ENCODE assay signal across 8 cellular contexts in the genomic region with DNA sequence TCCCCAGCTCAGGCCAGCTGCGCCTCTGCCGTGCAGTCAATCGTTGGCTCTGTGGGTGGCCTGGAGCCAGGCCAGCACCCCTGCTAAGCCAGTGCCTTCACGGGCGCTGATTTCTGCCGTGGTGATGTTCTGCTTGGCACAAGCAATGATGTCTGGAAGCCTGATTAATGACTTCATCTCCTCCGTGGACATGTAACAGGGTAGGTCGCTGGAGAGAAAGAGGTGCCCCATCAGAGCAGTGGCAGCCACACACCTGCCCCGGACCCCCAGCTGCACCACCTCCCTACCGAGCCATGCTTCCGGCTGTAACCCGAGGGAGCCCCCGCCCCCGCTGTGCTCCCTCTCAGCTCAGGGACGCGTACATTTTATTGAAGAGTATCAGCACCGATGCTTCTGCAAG. TPM values are rescaled to one million over a fixed set of nuclear protein-coding genes. Genes with fewer than 3 reads are reported as not detected.
DNase-seq lines count a peak whose midpoint lies in the region; ATAC-seq and TF ChIP-seq lines count a peak whose summit lies in the region.

No MANE protein-coding gene starts in this region.

- BruUV-seq in IMR-90 (replicated peaks; lab: Mats Ljungman, UMichigan): TSS peak; percentile 85

- no peak for TF ChIP-seq CTCF in IMR-90 (conservative IDR thresholded peaks at IDR 0.05; ENCODE audit: low read depth, low read length)
- no peak for TF ChIP-seq CTCF in activated B cell treated with CpG ODN at 0.5 μM for 24 hours (IDR thresholded peaks at IDR 0.05)

- H3K4me3 ChIP-seq in CD4-positive, CD25-positive, alpha-beta regulatory T cell (ENCODE audit: low read depth, low read length): no peak overlapping the region
- H3K4me3 ChIP-seq in IMR-90 (ENCODE audit: insufficient read depth, low read depth, low read length) (no peak overlapping the region), mesenchymal stem cell (ENCODE audit: insufficient read depth in 1 of 2, low read depth in 1 of 2, low read length in 2 of 2) (peak overlapping the region in 1 of 2 experiments; percentile 89)

- TF ChIP-seq POLR2A in IMR-90 (IDR thresholded peaks at IDR 0.05; ENCODE audit: low read depth, low read length): no peak

- no peak overlapping the region for H3K56ac ChIP-seq in IMR-90 (ENCODE audit: extremely low read depth, insufficient read depth, low read length)

- DNase-seq in CD4-positive, CD25-positive, alpha-beta regulatory T cell: no peak
- DNase-seq in IMR-90 (no peak), activated B cell treated with CpG ODN at 0.5 μM for 24 hours (no peak), mesenchymal stem cell (no peak), SKM-1 (lab: John Stamatoyannopoulos, UW; ENCODE audit: unreplicated experiment) (no peak), NCI-H748 (lab: John Stamatoyannopoulos, UW; ENCODE audit: unreplicated experiment) (no peak)
- no peak for DNase-seq in activated CD8-positive, alpha-beta memory T cell treated with anti-CD3 and anti-CD28 coated beads for 24 hours

- H2BK20ac ChIP-seq in IMR-90 (ENCODE audit: low read depth, low read length): no peak overlapping the region

- H3K9ac ChIP-seq in IMR-90 (ENCODE audit: low read depth, low read length) (no peak overlapping the region), mesenchymal stem cell (ENCODE audit: low read length) (peak overlapping the region; percentile 92)

- no peak overlapping the region for H3K27ac Mint-ChIP-seq in CD4-positive, CD25-positive, alpha-beta regulatory T cell
- no peak overlapping the region for H3K27ac Mint-ChIP-seq in activated B cell treated with CpG ODN at 0.5 μM for 24 hours

- no peak overlapping the region for H2BK15ac ChIP-seq in IMR-90 (ENCODE audit: low read depth, low read length)
- H2BK15ac ChIP-seq in mesenchymal stem cell (ENCODE audit: low read depth, poor library complexity, severe bottlenecking): no peak overlapping the region

- no peak overlapping the region for H3K27ac ChIP-seq in CD4-positive, CD25-positive, alpha-beta regulatory T cell (ENCODE audit: insufficient read depth, low read length, poor library complexity, severe bottlenecking)
- H3K27ac ChIP-seq in IMR-90 (ENCODE audit: insufficient read depth, low read length): no peak overlapping the region
- H3K27ac ChIP-seq in mesenchymal stem cell (ENCODE audit: low read length, poor library complexity, severe bottlenecking): peak overlapping the region; percentile 85

- in situ Hi-C loops in IMR-90 (cut with MboI; ENCODE audit: low sequenced_read_pairs): no loop called here

- peak overlapping the region; percentile 33 for H2AK9ac ChIP-seq in IMR-90 (replicated peaks; ENCODE audit: low read depth, low read length, poor library complexity)

- no peak overlapping the region for H4K5ac ChIP-seq in IMR-90 (ENCODE audit: low read depth, low read length)

- H4K8ac ChIP-seq in IMR-90 (ENCODE audit: low read depth in 2 of 2, low read length in 2 of 2) (no peak overlapping the region), mesenchymal stem cell (ENCODE audit: low read length) (no peak overlapping the region)

- no peaks in the 10 kb centered on the region for H3K27me3 ChIP-seq in CD4-positive, CD25-positive, alpha-beta regulatory T cell (ENCODE audit: control insufficient read depth, insufficient read depth, low read length)
- H3K27me3 ChIP-seq in IMR-90 (ENCODE audit: control insufficient read depth, insufficient read depth, low read length): no peaks in the 10 kb centered on the region
- H3K27me3 ChIP-seq in mesenchymal stem cell (ENCODE audit: control insufficient read depth in 1 of 2, insufficient read depth in 1 of 2, low read length in 2 of 2): no peaks in the 10 kb centered on the region

- H2BK12ac ChIP-seq in mesenchymal stem cell (ENCODE audit: low read length in 2 of 2): no peak overlapping the region

- no peaks in the 10 kb centered on the region for H3K27me3 Mint-ChIP-seq in CD4-positive, CD25-positive, alpha-beta regulatory T cell
- no peaks in the 10 kb centered on the region for H3K27me3 Mint-ChIP-seq in activated B cell treated with CpG ODN at 0.5 μM for 24 hours

- no peak overlapping the region for H3K4me2 ChIP-seq in IMR-90 (ENCODE audit: low read depth, low read length)
- H3K4me2 ChIP-seq in mesenchymal stem cell (ENCODE audit: low read length, poor library complexity, severe bottlenecking): peak overlapping the region; percentile 29

- no peaks in the 10 kb centered on the region for H3K9me3 Mint-ChIP-seq in CD4-positive, CD25-positive, alpha-beta regulatory T cell
- no peaks in the 10 kb centered on the region for H3K9me3 Mint-ChIP-seq in activated B cell treated with CpG ODN at 0.5 μM for 24 hours

- dilution Hi-C loops in IMR-90 (cut with HindIII; ENCODE audit: low sequenced_read_pairs, unreplicated experiment): no loop called here

- H4K20me1 ChIP-seq in IMR-90 (ENCODE audit: insufficient read depth, low read length): peaks cover 28% of the 10 kb centered on the region

- POLR2A ChIA-PET in IMR-90 (lab: Charles Lee; ENCODE audit: unreplicated experiment) (no interaction called here), activated B cell treated with CpG ODN at 0.5 μM for 24 hours (lab: Charles Lee) (interaction anchor here (3.1 kb wide), 1 partner anchor 16 kb away, joined by 26 read pairs; the partner anchor contains the start of genes CCDC137 and OXLD1)

- ATAC-seq in CD4-positive, CD25-positive, alpha-beta regulatory T cell (ENCODE audit: low read depth in 2 of 2): no peak
- ATAC-seq in IMR-90 (ENCODE audit: low read depth): no peak
- no peak for ATAC-seq in activated B cell treated with CpG ODN at 0.5 μM for 24 hours (ENCODE audit: low read depth)
- ATAC-seq in GM18519 (IDR thresholded peaks at IDR 0.05; ENCODE audit: low FRiP score, unreplicated experiment): no peak

- intact Hi-C loops in IMR-90 (cut with micrococcal nuclease) (no loop called here), activated B cell treated with CpG ODN at 0.5 μM for 24 hours (cut with micrococcal nuclease) (loop anchor here (5.0 kb wide), 1 partner anchor 776 kb away; the partner anchor contains the start of gene NARF)

- H3K18ac ChIP-seq in IMR-90 (ENCODE audit: low read depth, low read length): no peak overlapping the region
- no peak overlapping the region for H3K18ac ChIP-seq in mesenchymal stem cell (ENCODE audit: low read depth in 1 of 2, low read length in 2 of 2)

- peaks cover 30 to 77% of the 10 kb centered on the region in 2 experiments; a peak in 3 of 4 replicates for H3K79me1 ChIP-seq in IMR-90 (ENCODE audit: low read depth in 1 of 2, low read length in 2 of 2)
- H3K79me1 ChIP-seq in mesenchymal stem cell (replicated peaks; ENCODE audit: low read length, poor library complexity, severe bottlenecking): peaks cover 8% of the 10 kb centered on the region

- H3K14ac ChIP-seq in IMR-90 (replicated peaks; ENCODE audit: low read depth, low read length) (no peak overlapping the region), mesenchymal stem cell (ENCODE audit: low read length in 2 of 2) (no peak overlapping the region)

- peak overlapping the region in 3 of 4 donors; percentile 8 to 99 (median 38) for H3K4me3 Mint-ChIP-seq in CD4-positive, CD25-positive, alpha-beta regulatory T cell
- peak overlapping the region; percentile 11 for H3K4me3 Mint-ChIP-seq in activated B cell treated with CpG ODN at 0.5 μM for 24 hours

- H3K9me3 ChIP-seq in CD4-positive, CD25-positive, alpha-beta regulatory T cell (ENCODE audit: control insufficient read depth in 2 of 2, low read length in 2 of 2): no peaks in the 10 kb centered on the region
- H3K9me3 ChIP-seq in IMR-90 (ENCODE audit: control insufficient read depth, insufficient read depth, low read length) (no peaks in the 10 kb centered on the region), mesenchymal stem cell (ENCODE audit: control insufficient read depth, low read length) (no peaks in the 10 kb centered on the region)

- no peak overlapping the region for H2AFZ ChIP-seq in IMR-90 (replicated peaks; ENCODE audit: low read length, poor library complexity)
- no peak overlapping the region for H2AFZ ChIP-seq in mesenchymal stem cell (ENCODE audit: low read depth, low read length)

- peaks cover 8% of the 10 kb centered on the region for H3K36me3 Mint-ChIP-seq in CD4-positive, CD25-positive, alpha-beta regulatory T cell
- peaks cover 28% of the 10 kb centered on the region for H3K36me3 Mint-ChIP-seq in activated B cell treated with CpG ODN at 0.5 μM for 24 hours (ENCODE audit: low read depth)

- H2BK120ac ChIP-seq in IMR-90 (ENCODE audit: low read depth, low read length) (no peak overlapping the region), mesenchymal stem cell (ENCODE audit: low read depth, low read length) (no peak overlapping the region)

- no peak overlapping the region for H3K23ac ChIP-seq in IMR-90 (ENCODE audit: low read depth, low read length)
- H3K23ac ChIP-seq in mesenchymal stem cell (ENCODE audit: low read length in 2 of 2): no peak overlapping the region

- H3K4me1 ChIP-seq in CD4-positive, CD25-positive, alpha-beta regulatory T cell (ENCODE audit: control insufficient read depth, insufficient read depth, low read length, poor library complexity, severe bottlenecking): peaks cover 25% of the 10 kb centered on the region
- H3K4me1 ChIP-seq in IMR-90 (ENCODE audit: control insufficient read depth, insufficient read depth, low read length): peaks cover 10% of the 10 kb centered on the region
- peaks cover 44% of the 10 kb centered on the region for H3K4me1 ChIP-seq in mesenchymal stem cell (ENCODE audit: control insufficient read depth, insufficient read depth, low read depth, low read length)

- peaks cover 6% of the 10 kb centered on the region for H3K36me3 ChIP-seq in CD4-positive, CD25-positive, alpha-beta regulatory T cell (ENCODE audit: control insufficient read depth, insufficient read depth, low read length)
- peaks cover 14% of the 10 kb centered on the region for H3K36me3 ChIP-seq in IMR-90 (ENCODE audit: control insufficient read depth, insufficient read depth, low read length)
- peaks cover 25 to 30% of the 10 kb centered on the region in 2 experiments for H3K36me3 ChIP-seq in mesenchymal stem cell (ENCODE audit: control insufficient read depth in 1 of 2, insufficient read depth in 2 of 2, low read depth in 1 of 2, low read length in 2 of 2)

- CTCF ChIA-PET in IMR-90 (lab: Yijun Ruan, JAX) (no interaction called here), activated B cell treated with CpG ODN at 0.5 μM for 24 hours (lab: Charles Lee) (no interaction called here)

- peaks cover 5 to 44% (median 11%) of the 10 kb centered on the region in 4 donors for H3K4me1 Mint-ChIP-seq in CD4-positive, CD25-positive, alpha-beta regulatory T cell
- H3K4me1 Mint-ChIP-seq in activated B cell treated with CpG ODN at 0.5 μM for 24 hours: peaks cover 32% of the 10 kb centered on the region

- H3K4ac ChIP-seq in IMR-90 (ENCODE audit: low read depth, low read length): no peak overlapping the region
- H3K4ac ChIP-seq in mesenchymal stem cell (ENCODE audit: low read depth in 1 of 2, low read length in 2 of 2): no peak overlapping the region

- H2AK5ac ChIP-seq in IMR-90 (ENCODE audit: low read depth, low read length) (no peak overlapping the region), mesenchymal stem cell (ENCODE audit: low read length, severe bottlenecking) (no peak overlapping the region)

- H4K91ac ChIP-seq in IMR-90 (ENCODE audit: insufficient read depth, low read depth, low read length) (no peak overlapping the region), mesenchymal stem cell (ENCODE audit: low read length) (no peak overlapping the region)

- H3K9me1 ChIP-seq in IMR-90 (ENCODE audit: insufficient read depth, low read length): peaks cover 6% of the 10 kb centered on the region; the same call in 1 of the 2 replicates

- TF ChIP-seq RAD21 in IMR-90 (IDR thresholded peaks at IDR 0.05; ENCODE audit: low read length): no peak

- WGBS in IMR-90 (ENCODE audit: extremely low coverage in 2 of 2, insufficient read length in 1 of 2), 2 experiments: 73% methylated on average over 10 of the region's 17 CpGs; no CpG with 5 or more reads in 1 of the 2 experiments
- WGBS in mesenchymal stem cell: 97% methylated on average over 17 of the region's 17 CpGs

- no peak overlapping the region for H2BK5ac ChIP-seq in IMR-90 (ENCODE audit: low read depth, low read length, poor library complexity, severe bottlenecking)
- no peak overlapping the region for H2BK5ac ChIP-seq in mesenchymal stem cell (ENCODE audit: low read depth, low read length, poor library complexity, severe bottlenecking)

RNA-seq across cellular contexts. Expression of gene ARL16, which starts 1.9 kb away (rescaled TPM):
- 34.7 TPM for total RNA-seq in CD4-positive, CD25-positive, alpha-beta regulatory T cell
- 10 to 100 TPM; 24.7 to 27.7 (median 26.3) TPM for polyA plus RNA-seq in CD4-positive, CD25-positive, alpha-beta regulatory T cell
- total RNA-seq in IMR-90 (2012; rRNA removed): 42.8 and 51.1 TPM in 2 replicates
- 77.9 and 83.1 TPM in 2 replicates for polyA plus RNA-seq in IMR-90 (2012; rRNA removed)
- polyA plus RNA-seq in IMR-90 (2012; cell fraction: cytosol; rRNA removed): 73.3 and 116 TPM in 2 replicates
- 130 and 139 TPM in 2 replicates for polyA plus RNA-seq in IMR-90 (2012; cell fraction: nucleus; rRNA removed; ENCODE audit: low replicate concordance)
- 30.7 and 33.3 TPM in 2 replicates for total RNA-seq in activated B cell treated with CpG ODN at 0.5 μM for 24 hours
- 32.6 TPM for polyA plus RNA-seq in mesenchymal stem cell (2013, experiment 1 of 2)
- polyA plus RNA-seq in mesenchymal stem cell (2013, experiment 2 of 2): 33.3 TPM

RNA-seq across cellular contexts. Expression of gene HGS, which starts 2.1 kb away (rescaled TPM):
- total RNA-seq in CD4-positive, CD25-positive, alpha-beta regulatory T cell: 148 TPM
- 10 to 100 TPM; 23.4 to 30.5 (median 27.7) TPM for polyA plus RNA-seq in CD4-positive, CD25-positive, alpha-beta regulatory T cell
- 49.4 and 52.5 TPM in 2 replicates for total RNA-seq in IMR-90 (2012; rRNA removed)
- polyA plus RNA-seq in IMR-90 (2012; rRNA removed): 137 and 169 TPM in 2 replicates
- 46.1 and 98.2 TPM in 2 replicates for polyA plus RNA-seq in IMR-90 (2012; cell fraction: cytosol; rRNA removed)
- 423 and 1,279 TPM in 2 replicates for polyA plus RNA-seq in IMR-90 (2012; cell fraction: nucleus; rRNA removed; ENCODE audit: low replicate concordance)
- total RNA-seq in activated B cell treated with CpG ODN at 0.5 μM for 24 hours: 132 and 151 TPM in 2 replicates
- 51.0 TPM for polyA plus RNA-seq in mesenchymal stem cell (2013, experiment 1 of 2)
- polyA plus RNA-seq in mesenchymal stem cell (2013, experiment 2 of 2): 49.3 TPM

RNA-seq across cellular contexts. Expression of gene CCDC137, which starts 15.1 kb away (rescaled TPM):
- 30.4 TPM for total RNA-seq in CD4-positive, CD25-positive, alpha-beta regulatory T cell
- 10 to 100 TPM; 10.2 to 14.3 (median 12.0) TPM for polyA plus RNA-seq in CD4-positive, CD25-positive, alpha-beta regulatory T cell
- 7.5 and 9.2 TPM in 2 replicates for total RNA-seq in IMR-90 (2012; rRNA removed)
- 18.4 and 23.2 TPM in 2 replicates for polyA plus RNA-seq in IMR-90 (2012; rRNA removed)
- polyA plus RNA-seq in IMR-90 (2012; cell fraction: cytosol; rRNA removed): 16.7 and 34.8 TPM in 2 replicates
- 12.3 and 18.2 TPM in 2 replicates for polyA plus RNA-seq in IMR-90 (2012; cell fraction: nucleus; rRNA removed; ENCODE audit: low replicate concordance)
- total RNA-seq in activated B cell treated with CpG ODN at 0.5 μM for 24 hours: 34.7 and 41.3 TPM in 2 replicates
- polyA plus RNA-seq in mesenchymal stem cell (2013, experiment 1 of 2): 19.8 TPM
- 17.9 TPM for polyA plus RNA-seq in mesenchymal stem cell (2013, experiment 2 of 2)

RNA-seq across cellular contexts. Expression of gene OXLD1, which starts 15.3 kb away (rescaled TPM):
- total RNA-seq in CD4-positive, CD25-positive, alpha-beta regulatory T cell: 37.7 TPM
- polyA plus RNA-seq in CD4-positive, CD25-positive, alpha-beta regulatory T cell: 100 to 1,000 TPM in 1 of 4 donors, 10 to 100 TPM in 3; 78.4 to 108 (median 84.2) TPM
- total RNA-seq in IMR-90 (2012; rRNA removed): 9.9 and 10.3 TPM in 2 replicates
- 22.3 and 26.4 TPM in 2 replicates for polyA plus RNA-seq in IMR-90 (2012; rRNA removed)
- 25.7 and 46.6 TPM in 2 replicates for polyA plus RNA-seq in IMR-90 (2012; cell fraction: cytosol; rRNA removed)
- 52.8 and 86.9 TPM in 2 replicates for polyA plus RNA-seq in IMR-90 (2012; cell fraction: nucleus; rRNA removed; ENCODE audit: low replicate concordance)
- total RNA-seq in activated B cell treated with CpG ODN at 0.5 μM for 24 hours: 36.7 and 37.3 TPM in 2 replicates
- 25.4 TPM for polyA plus RNA-seq in mesenchymal stem cell (2013, experiment 1 of 2)
- 26.0 TPM for polyA plus RNA-seq in mesenchymal stem cell (2013, experiment 2 of 2)

RNA-seq across cellular contexts. Expression of gene MRPL12, which starts 21.5 kb away (rescaled TPM):
- total RNA-seq in CD4-positive, CD25-positive, alpha-beta regulatory T cell: 18.5 TPM
- polyA plus RNA-seq in CD4-positive, CD25-positive, alpha-beta regulatory T cell: 10 to 100 TPM; 45.1 to 49.2 (median 47.2) TPM
- total RNA-seq in IMR-90 (2012; rRNA removed) (17.2 and 17.5 TPM in 2 replicates), activated B cell treated with CpG ODN at 0.5 μM for 24 hours (68.8 and 69.8 TPM in 2 replicates)
- polyA plus RNA-seq in IMR-90 (2012; rRNA removed): 111 and 127 TPM in 2 replicates
- 140 and 156 TPM in 2 replicates for polyA plus RNA-seq in IMR-90 (2012; cell fraction: cytosol; rRNA removed)
- 32.1 and 54.9 TPM in 2 replicates for polyA plus RNA-seq in IMR-90 (2012; cell fraction: nucleus; rRNA removed; ENCODE audit: low replicate concordance)
- 57.7 TPM for polyA plus RNA-seq in mesenchymal stem cell (2013, experiment 1 of 2)
- polyA plus RNA-seq in mesenchymal stem cell (2013, experiment 2 of 2): 59.4 TPM
